In genomic region chr10:3761111-3761686, GRCh38 we compare ENCODE assay signal across 8 cellular contexts. TPM values are rescaled to one million over a fixed set of nuclear protein-coding genes. Genes with fewer than 3 reads are reported as not detected.
DNase-seq lines count a peak whose midpoint lies in the region; ATAC-seq, FAIRE-seq and TF ChIP-seq lines count a peak whose summit lies in the region.

No MANE protein-coding gene starts in this region.

- peak; percentile 40 for FAIRE-seq in GM12892 (lab: Jason Lieb, UNC)

- TF ChIP-seq POLR2A in GM12892 (IDR thresholded peaks at IDR 0.05; ENCODE audit: low read depth, low read length), result no peak

- intact Hi-C loops in left ventricle myocardium inferior (cut with micrococcal nuclease), result no loop called here

- peak; percentile 37 for ATAC-seq in GM21717 (IDR thresholded peaks at IDR 0.05; ENCODE audit: unreplicated experiment)

- no peaks in the 10 kb centered on the region for H3K9me3 ChIP-seq in left ventricle myocardium inferior (replicated peaks)

- H3K27me3 ChIP-seq in left ventricle myocardium inferior (ENCODE audit: low read depth), result no peaks in the 10 kb centered on the region

- no peak for TF ChIP-seq CTCF in left ventricle myocardium inferior (IDR thresholded peaks at IDR 0.05; ENCODE audit: borderline replicate concordance)

- H3K36me3 ChIP-seq in left ventricle myocardium inferior, result no peaks in the 10 kb centered on the region

- H3K4me3 ChIP-seq in left ventricle myocardium inferior, result no peak overlapping the region

- no peak overlapping the region for H3K27ac ChIP-seq in left ventricle myocardium inferior (replicated peaks)

- H3K4me1 ChIP-seq in left ventricle myocardium inferior, result peaks cover 26% of the 10 kb centered on the region

- DNase-seq in GM12892 (ENCODE audit: insufficient read length), result no peak
- DNase-seq in MV-4-11 (lab: John Stamatoyannopoulos, UW), result peak; percentile 98
- DNase-seq in globus pallidus (ENCODE audit: low spot score), result peak; percentile 56
- DNase-seq in left ventricle myocardium inferior, result no peak
- no peak for DNase-seq in HT-29 (ENCODE audit: low spot score)
- no peak for DNase-seq in DMS153 (lab: John Stamatoyannopoulos, UW)
- no peak for DNase-seq in activated CD4-positive, CD25-positive, alpha-beta regulatory T cell (lab: John Stamatoyannopoulos, UW)

RNA-seq across cellular contexts. Expression of gene KLF6, which starts 23.8 kb away (rescaled TPM):
- polyA plus RNA-seq in GM12892 (2012; ENCODE audit: missing spikeins), result 43.8 TPM
- 43.8 TPM for total RNA-seq in left ventricle myocardium inferior
- 155 and 182 TPM in 2 replicates for total RNA-seq in HT-29 (2014; rRNA removed; shearing (Covaris generic))

Comparison
In these comparisons a context has a peak if more than half of its experiments do, and no peak if none do; other contexts are left out.
1. DNase-seq: peak in MV-4-11 (single experiment) and globus pallidus (single experiment); none in GM12892 (single experiment), left ventricle myocardium inferior (single experiment), HT-29 (single experiment), DMS153 (single experiment) and activated CD4-positive, CD25-positive, alpha-beta regulatory T cell (0 of 4).